In genomic region chr5:159713773-159714172, GRCh38 we compare ENCODE assay signal across 30 cellular contexts.
"Had no signal": no experiment of that assay in that cellular context is flagged by ENCODE, and none has a peak within 500 bp of the region (broad histone marks: within the 10 kb centered on the region; RNA-seq: fewer than 3 reads in every experiment).

No MANE protein-coding gene starts in this region.

- H3K36me3 ChIP-seq: adrenal gland, ascending aorta, brain microvascular endothelial cell, breast epithelium, cardiac muscle cell had no signal

- DNase-seq: activated effector memory CD4-positive, alpha-beta T cell treated with anti-CD3 and anti-CD28 coated beads, Interleukin-2, amount 50 U/mL, for 16 hours; activated effector memory CD4-positive, alpha-beta T cell treated with Interleukin-2 at 50 U/mL for 16 hours; activated gamma-delta T cell; activated gamma-delta T cell treated with Interleukin-2 at 50 U/mL for 16 hours; activated naive CD4-positive, alpha-beta T cell; activated naive CD4-positive, alpha-beta T cell treated with anti-CD3 and anti-CD28 coated beads for 36 hours; activated naive CD4-positive, alpha-beta T cell treated with anti-CD3 and anti-CD28 coated beads, Interleukin-2, amount 10 ng/mL, durations not matched to agents 7 days and 5 days; activated naive CD4-positive, alpha-beta T cell treated with anti-CD3 and anti-CD28 coated beads, Interleukin-2, amount 50 U/mL, for 16 hours; activated naive CD4-positive, alpha-beta T cell treated with Interleukin-2 at 50 U/mL for 16 hours; activated naive CD8-positive, alpha-beta T cell treated with anti-CD3 and anti-CD28 coated beads for 36 hours; activated naive CD8-positive, alpha-beta T cell treated with anti-CD3 and anti-CD28 coated beads, Interleukin-2, amount 10 ng/mL, durations not matched to agents 7 days and 5 days; activated naive CD8-positive, alpha-beta T cell treated with anti-CD3 and anti-CD28 coated beads, Interleukin-2, amount 50 U/mL, for 24 hours; activated T-cell treated with anti-CD3 and anti-CD28 coated beads, Interleukin-2, amount 50 U/mL, for 1 hour; activated T-cell treated with anti-CD3 and anti-CD28 coated beads, Interleukin-2, amount 50 U/mL, for 24 hours; activated T-cell treated with anti-CD3 and anti-CD28 coated beads, Interleukin-2, amount 50 U/mL, for 4 hours; activated T-cell treated with anti-CD3 and anti-CD28 coated beads, Interleukin-2, amount 50 U/mL, for 48 hours; activated T-cell treated with anti-CD3 and anti-CD28 coated beads, Interleukin-2, amount 50 U/mL, for 72 hours; adrenal gland; amniotic stem cell; amygdala; anterior cingulate cortex; aorta; body of pancreas; brain microvascular endothelial cell; caudate nucleus; central memory CD4-positive, alpha-beta T cell; cerebellar nuclear complex had no signal

- H3K9me3 ChIP-seq: adrenal gland, ascending aorta, body of pancreas, breast epithelium had no signal

- H3K4me1 ChIP-seq: adrenal gland, ascending aorta, body of pancreas, breast epithelium had no signal

- H3K4me3 ChIP-seq: adrenal gland, ascending aorta, body of pancreas, breast epithelium, cardiac muscle cell had no signal

- H3K27ac ChIP-seq: adrenal gland, ascending aorta, body of pancreas, brain microvascular endothelial cell, breast epithelium, cardiac muscle cell had no signal
